In genomic region chr6:106724848-106725247, GRCh38 we compare ENCODE assay signal across 26 cellular contexts.
DNase-seq lines count a peak whose midpoint lies in the region; ATAC-seq and TF ChIP-seq lines count a peak whose summit lies in the region.
"Had no signal": no experiment of that assay in that cellular context is flagged by ENCODE, and none has a peak within 500 bp of the region (broad histone marks: within the 10 kb centered on the region; RNA-seq: fewer than 3 reads in every experiment).

No MANE protein-coding gene starts in this region.

- TF ChIP-seq POLR2A in breast epithelium (IDR thresholded peaks at IDR 0.05) (no peak), stomach (IDR thresholded peaks at IDR 0.05) (no peak)

- H3K27me3 ChIP-seq in breast epithelium (no peaks in the 10 kb centered on the region), stomach (no peaks in the 10 kb centered on the region)
- no peaks in the 10 kb centered on the region for H3K27me3 ChIP-seq in CD4-positive, alpha-beta T cell (ENCODE audit: control insufficient read depth, insufficient read depth, low read length)

- H3K36me3 Mint-ChIP-seq in MCF 10A (ENCODE audit: insufficient read depth, unreplicated experiment), result peaks cover 7% of the 10 kb centered on the region
- no peaks in the 10 kb centered on the region for H3K36me3 Mint-ChIP-seq in CD4-positive, alpha-beta T cell (ENCODE audit: low read depth)
- H3K36me3 Mint-ChIP-seq: CD8-positive, alpha-beta memory T cell; immature natural killer cell had no signal

- H3K27ac ChIP-seq in breast epithelium (peak overlapping the region in 1 of 2 donors; percentile 19), stomach (peak overlapping the region; percentile 44 to 73 (median 56))
- H3K27ac ChIP-seq in CD4-positive, alpha-beta T cell (ENCODE audit: low read depth, low read length), result no peak overlapping the region
- H3K27ac ChIP-seq: 22Rv1, prostate gland, RWPE1, SK-N-MC, skin epidermis had no signal

- POLR2A ChIA-PET in MCF 10A (lab: Yijun Ruan, JAX), result interaction anchor here (0.8 kb wide), 2 partner anchors 21 to 31 kb away, joined by 3 read pairs; no protein-coding TSS in a partner anchor
- POLR2A ChIA-PET in CD4-positive, alpha-beta T cell (lab: Charles Lee), result no interaction called here

- H3K4me3 Mint-ChIP-seq in MCF 10A (ENCODE audit: unreplicated experiment), result no peak overlapping the region
- H3K4me3 Mint-ChIP-seq in CD4-positive, alpha-beta T cell, result no peak overlapping the region
- H3K4me3 Mint-ChIP-seq: activated naive CD4-positive, alpha-beta T cell treated with anti-CD3 and anti-CD28 coated beads for 36 hours; CD8-positive, alpha-beta memory T cell; HFFc6; immature natural killer cell had no signal

- intact Hi-C loops in MCF 10A (cut with micrococcal nuclease) (no loop called here), breast epithelium (cut with DNase I; ENCODE audit: low total_unique reads) (no loop called here), stomach (cut with DNase I; ENCODE audit: low total_unique reads) (no loop called here)
- intact Hi-C loops in CD4-positive, alpha-beta T cell (cut with DNase I, micrococcal nuclease), result no loop called here

- H3K36me3 ChIP-seq in breast epithelium, result no peaks in the 10 kb centered on the region
- no peaks in the 10 kb centered on the region for H3K36me3 ChIP-seq in stomach
- H3K36me3 ChIP-seq: prostate gland had no signal

- BruUV-seq in MCF 10A (replicated peaks; lab: Mats Ljungman, UMichigan), result no TSS peak

- H3K27ac Mint-ChIP-seq in MCF 10A (ENCODE audit: low read depth, unreplicated experiment), result no peak overlapping the region
- H3K27ac Mint-ChIP-seq in CD4-positive, alpha-beta T cell, result no peak overlapping the region
- H3K27ac Mint-ChIP-seq: activated naive CD4-positive, alpha-beta T cell treated with anti-CD3 and anti-CD28 coated beads for 36 hours; CD8-positive, alpha-beta memory T cell; HFFc6; immature natural killer cell had no signal

- CTCF ChIA-PET in MCF 10A (lab: Yijun Ruan, JAX), result interaction anchor here (0.6 kb wide), 1 partner anchor 14 kb away, joined by 5 read pairs; no protein-coding TSS in a partner anchor
- CTCF ChIA-PET in CD4-positive, alpha-beta T cell (lab: Charles Lee), result no interaction called here

- no peaks in the 10 kb centered on the region for H3K9me3 Mint-ChIP-seq in MCF 10A (ENCODE audit: unreplicated experiment)
- H3K9me3 Mint-ChIP-seq in CD4-positive, alpha-beta T cell, result no peaks in the 10 kb centered on the region
- H3K9me3 Mint-ChIP-seq: activated naive CD4-positive, alpha-beta T cell treated with anti-CD3 and anti-CD28 coated beads for 36 hours; CD8-positive, alpha-beta memory T cell; HFFc6; immature natural killer cell had no signal

- TF ChIP-seq EP300 in stomach (IDR thresholded peaks at IDR 0.05), result no peak

- WGBS in stomach, 5 donors, result 24 to 56% (median 41%) methylated on average over 2 of the region's 2 CpGs

- H3K4me1 Mint-ChIP-seq in MCF 10A (ENCODE audit: insufficient read depth, unreplicated experiment), result peaks cover 18% of the 10 kb centered on the region
- no peaks in the 10 kb centered on the region for H3K4me1 Mint-ChIP-seq in CD4-positive, alpha-beta T cell (ENCODE audit: low read depth)
- H3K4me1 Mint-ChIP-seq: CD8-positive, alpha-beta memory T cell; immature natural killer cell had no signal

- H3K27me3 Mint-ChIP-seq in MCF 10A (ENCODE audit: insufficient read depth, unreplicated experiment), result no peaks in the 10 kb centered on the region
- peaks cover 15% of the 10 kb centered on the region for H3K27me3 Mint-ChIP-seq in CD4-positive, alpha-beta T cell

- H3K9me3 ChIP-seq in breast epithelium (no peaks in the 10 kb centered on the region), stomach (no peaks in the 10 kb centered on the region)
- H3K9me3 ChIP-seq in CD4-positive, alpha-beta T cell (ENCODE audit: control insufficient read depth, low read length), result no peaks in the 10 kb centered on the region
- H3K9me3 ChIP-seq: prostate gland had no signal

- H3K4me3 ChIP-seq in breast epithelium, result no peak overlapping the region
- no peak overlapping the region for H3K4me3 ChIP-seq in stomach
- H3K4me3 ChIP-seq: K562, prostate gland, SK-N-MC, skin epidermis had no signal

- ATAC-seq in left lobe of liver, result peak; percentile 66
- no peak for ATAC-seq in CD4-positive, alpha-beta T cell (ENCODE audit: poor library complexity)
- ATAC-seq: K562 had no signal

- H3K4me1 ChIP-seq in breast epithelium, result no peaks in the 10 kb centered on the region
- H3K4me1 ChIP-seq in stomach, result peaks cover 0 to 30% (median 7%) of the 10 kb centered on the region in 4 donors
- H3K4me1 ChIP-seq: prostate gland had no signal

- TF ChIP-seq CTCF in MCF 10A (IDR thresholded peaks at IDR 0.05; ENCODE audit: unreplicated experiment), result no peak
- no peak for TF ChIP-seq CTCF in breast epithelium (IDR thresholded peaks at IDR 0.05)
- no peak for TF ChIP-seq CTCF in stomach (IDR thresholded peaks at IDR 0.05)
- TF ChIP-seq CTCF in CD4-positive, alpha-beta T cell (IDR thresholded peaks at IDR 0.05), result no peak

- peak; percentile 53 for DNase-seq in MCF 10A (ENCODE audit: unreplicated experiment)
- DNase-seq in breast epithelium (ENCODE audit: low spot score in 2 of 2), result no peak
- peak; percentile 54 for DNase-seq in fibroblast of gingiva (ENCODE audit: low read depth)
- DNase-seq in left lobe of liver (ENCODE audit: low spot score), result peak; percentile 83
- peak; percentile 69 for DNase-seq in stomach
- DNase-seq in HUDEP-2 (lab: John Stamatoyannopoulos, UW; ENCODE audit: unreplicated experiment in 76 of 76), result no peak
- DNase-seq in DMS 273 (lab: John Stamatoyannopoulos, UW; ENCODE audit: unreplicated experiment), result no peak
- DNase-seq in CD4-positive, alpha-beta T cell, result no peak
- DNase-seq: activated CD4-positive, alpha-beta T cell treated with anti-CD3 and anti-CD28 coated beads for 48 hours; activated naive CD4-positive, alpha-beta T cell treated with anti-CD3 and anti-CD28 coated beads for 36 hours; activated T-cell treated with anti-CD3 and anti-CD28 coated beads, Interleukin-2, amount 50 U/mL, for 48 hours; amniotic stem cell; caudate nucleus; CD8-positive, alpha-beta memory T cell; HFFc6; immature natural killer cell; NCI-H1092; NCI-H1930; stimulated activated CD4-positive, alpha-beta T cell treated with anti-CD3 and anti-CD28 coated beads, Interleukin-1b, Interleukin-23, amount 100 ng/mL, for 48 hours; substantia nigra had no signal

Comparison
In these comparisons a context has a peak if more than half of its experiments do, and no peak if none do; other contexts are left out.
1. DNase-seq: peak in MCF 10A (single experiment), fibroblast of gingiva (single experiment), left lobe of liver (single experiment) and stomach (single experiment); none in breast epithelium (0 of 2), HUDEP-2 (0 of 76), DMS 273 (single experiment) and CD4-positive, alpha-beta T cell (0 of 10).